Comparison of ENCODE assay signal across 8 cellular contexts in genomic region chr15:85793641-85794597, GRCh38. TPM values are rescaled to one million over a fixed set of nuclear protein-coding genes. Genes with fewer than 3 reads are reported as not detected.
DNase-seq lines count a peak whose midpoint lies in the region; ATAC-seq, FAIRE-seq and TF ChIP-seq lines count a peak whose summit lies in the region.

No MANE protein-coding gene starts in this region.

- ATAC-seq in A549, result peak; percentile 49 to 64
- peak; percentile 23 for ATAC-seq in GM19025 (IDR thresholded peaks at IDR 0.05; ENCODE audit: low read depth, unreplicated experiment)
- ATAC-seq in HG03135 (IDR thresholded peaks at IDR 0.05; ENCODE audit: unreplicated experiment), result peak; percentile 43
- peak; percentile 68 for ATAC-seq in GM12878

- H3K4me2 ChIP-seq in A549 (peak overlapping the region; percentile 98), GM12878 (ENCODE audit: control insufficient read depth, insufficient read depth) (peak overlapping the region; percentile 100)

- no peak for TF ChIP-seq RAD21 in A549 (conservative IDR thresholded peaks at IDR 0.05 in 1 of 2, IDR thresholded peaks at IDR 0.05 in 1 of 2)
- no peak for TF ChIP-seq RAD21 in GM12878 (IDR thresholded peaks at IDR 0.05; ENCODE audit: insufficient read depth, low read depth, low read length)

- peak overlapping the region; percentile 75 to 92 for H3K27ac ChIP-seq in A549
- no peak overlapping the region for H3K27ac ChIP-seq in SK-N-MC
- no peak overlapping the region for H3K27ac ChIP-seq in GM12878 (ENCODE audit: control insufficient read depth, insufficient read depth)

- WGBS in A549 (ENCODE audit: missing lambda C conversion rate), result 11% methylated on average over 39 of the region's 56 CpGs
- WGBS in GM12878 (ENCODE audit: insufficient coverage, insufficient replicate concordance, low lambda C conversion rate, missing lambda C conversion rate), result 4% methylated on average over 55 of the region's 56 CpGs

- H4K20me1 ChIP-seq in GM12878 (ENCODE audit: control insufficient read depth, insufficient read depth), result peaks cover 5% of the 10 kb centered on the region; the same call in 1 of the 2 replicates

- H3K36me3 ChIP-seq in SK-N-MC (ENCODE audit: insufficient read depth, low read length), result no peaks in the 10 kb centered on the region
- no peaks in the 10 kb centered on the region for H3K36me3 ChIP-seq in GM12878 (ENCODE audit: control insufficient read depth in 2 of 2, insufficient read depth in 2 of 2, low read length in 1 of 2)

- H3K4me3 ChIP-seq in A549 (peak overlapping the region; percentile 81), SK-N-MC (peak overlapping the region; percentile 96), GM12878 (peak overlapping the region; percentile 66)

- intact Hi-C loops in GM12878 (cut with micrococcal nuclease; ENCODE audit: unreplicated experiment), result loop anchor here (5.0 kb wide), 1 partner anchor 47 kb away; no protein-coding TSS in a partner anchor

- RAD21 ChIA-PET in GM12878 (lab: Charles Lee; ENCODE audit: unreplicated experiment), result no interaction called here

- POLR2A ChIA-PET in A549 (lab: Yijun Ruan, JAX), result interaction anchor here (1.0 to 1.2 kb wide), 2 partner anchors 8 to 46 kb away, joined by 4 read pairs; no protein-coding TSS in a partner anchor
- POLR2A ChIA-PET in GM12878 (lab: Charles Lee), result interaction anchor here (0.5 kb wide), 1 partner anchor 59 kb away, joined by 3 read pairs; no protein-coding TSS in a partner anchor

- in situ Hi-C loops in GM12878 (cut with MboI), result no loop called here

- BruUV-seq in GM12878 (replicated peaks; lab: Mats Ljungman, UMichigan), result TSS peak; percentile 61

- no peaks in the 10 kb centered on the region for H3K27me3 ChIP-seq in GM12878 (replicated peaks in 1 of 2; ENCODE audit: control insufficient read depth in 2 of 2, insufficient read depth in 2 of 2, low read length in 1 of 2)

- H3K9me3 ChIP-seq in A549, result no peaks in the 10 kb centered on the region
- no peaks in the 10 kb centered on the region for H3K9me3 ChIP-seq in SK-N-MC (ENCODE audit: low read depth, low read length)
- H3K9me3 ChIP-seq in GM12878 (replicated peaks; ENCODE audit: control insufficient read depth, insufficient read depth, low read length), result no peaks in the 10 kb centered on the region

- SMC1A ChIA-PET in GM12878 (lab: Charles Lee; ENCODE audit: uncharacterized antibody, unreplicated experiment), result no interaction called here

- FAIRE-seq in A549 (lab: Jason Lieb, UNC) (no peak), GM12878 (lab: Jason Lieb, UNC) (no peak)

- no peak for TF ChIP-seq POLR2A in A549 (IDR thresholded peaks at IDR 0.05; ENCODE audit: low read length)
- no peak for TF ChIP-seq POLR2A in GM12878 (IDR thresholded peaks at IDR 0.05; ENCODE audit: low read depth, low read length)

- H3K79me2 ChIP-seq in GM12878 (ENCODE audit: control insufficient read depth, insufficient read depth, low read length), result peaks cover 5% of the 10 kb centered on the region

- no peak for TF ChIP-seq EP300 in A549 (IDR thresholded peaks at IDR 0.05)
- no peak for TF ChIP-seq EP300 in GM12878 (IDR thresholded peaks at IDR 0.05; ENCODE audit: borderline replicate concordance in 1 of 2, control insufficient read depth in 1 of 2, low read depth in 2 of 2, low read length in 2 of 2)

- peak overlapping the region; percentile 74 for H2AFZ ChIP-seq in GM12878 (ENCODE audit: control insufficient read depth, low read depth, low read length)

- H3K9ac ChIP-seq in SK-N-MC (ENCODE audit: insufficient read length), result peak overlapping the region; percentile 86
- H3K9ac ChIP-seq in GM12878 (ENCODE audit: control insufficient read depth, insufficient read depth, low read length), result peak overlapping the region; percentile 75

- CTCF ChIA-PET in A549 (lab: Yijun Ruan, JAX) (interaction anchor here (1.0 to 1.8 kb wide), 7 partner anchors 9 to 64 kb away, joined by 3 to 7 read pairs (median 4); no protein-coding TSS in a partner anchor), GM12878 (lab: Yijun Ruan, JAX) (interaction anchor here (0.5 kb wide), 1 partner anchor 94 kb away, joined by 4 read pairs; no protein-coding TSS in a partner anchor)

- peaks cover 15% of the 10 kb centered on the region for H3K4me1 ChIP-seq in A549
- peaks cover 14% of the 10 kb centered on the region for H3K4me1 ChIP-seq in GM12878 (ENCODE audit: control insufficient read depth, insufficient read depth, low read length)

- TF ChIP-seq CTCF in A549 (IDR thresholded peaks at IDR 0.05) (no peak), GM12878 (IDR thresholded peaks at IDR 0.05 in 2 of 3, conservative IDR thresholded peaks at IDR 0.05 in 1 of 3; ENCODE audit: control insufficient read depth in 2 of 3, extremely low read depth in 1 of 3, insufficient read depth in 1 of 3, low read depth in 3 of 3, low read length in 3 of 3) (no peak)

- DNase-seq in A549 (ENCODE audit: low read depth in 1 of 2, low spot score in 1 of 2), result peak in 1 of 2 experiments; percentile 58
- no peak for DNase-seq in SK-N-MC (ENCODE audit: low read depth, low spot score)
- DNase-seq in GM12878 (ENCODE audit: low read depth, low spot score), result no peak
- peak; percentile 56 for DNase-seq in iPS-NIHi11 (ENCODE audit: low spot score)
- DNase-seq in stimulated activated CD4-positive, alpha-beta T cell treated with anti-CD3 and anti-CD28 coated beads, Interleukin-12 subunit alpha, Interleukin-12 subunit beta, amount 100 ng/mL, for 48 hours (ENCODE audit: low read depth in 2 of 3, low spot score in 1 of 3), result peak in 2 of 3 donors; percentile 24 to 29
- DNase-seq in medulla oblongata (ENCODE audit: extremely low spot score), result no peak

TF ChIP-seq in A549, 52 proteins besides CTCF, POLR2A, EP300 and RAD21:
- 0 out of 2 replicates have a peak, but pooled peaks have one; percentile 6 for TF ChIP-seq RNF2 (IDR thresholded peaks at IDR 0.05; ENCODE audit: borderline replicate concordance, low read depth)
- no peak for TF ChIP-seq JUN (IDR thresholded peaks at IDR 0.05)

TF ChIP-seq in GM12878, 131 proteins besides CTCF, POLR2A, EP300 and RAD21:
- TF ChIP-seq CREB1 (IDR thresholded peaks at IDR 0.05; ENCODE audit: low read depth), result no peak
- 0 out of 2 replicates have a peak, but pooled peaks have one; percentile 45 for TF ChIP-seq GATAD2B (conservative IDR thresholded peaks at IDR 0.05; ENCODE audit: low read depth)

RNA-seq across cellular contexts. Expression of gene KLHL25, which starts 0.8 kb away (rescaled TPM):
- polyA plus RNA-seq in A549 (2011; rRNA removed) (3.2 and 4.0 TPM in 2 replicates), A549 (2017; fragmentation: RNase III; extraction: RNeasy Plus Mini Kit Qiagen cat#74134 plus additional on column Dnase treatment) (4.6 to 6.1 TPM (median 5.6 TPM) in 3 replicates), GM12878 (2011; rRNA removed) (0.89 and 2.4 TPM in 2 replicates), GM12878 (2014; fragmentation: Illumina TruSeq; extraction: Trizol) (0.19 and 1.1 TPM in 2 replicates), GM12878 (2014; fragmentation: Nextera tagmentation; extraction: Ambion mirVana) (under 1 TPM in 1 of 2 experiments, not detected in 1; 0.04 TPM), GM12878 (2014; rRNA removed) (3.0 and 3.1 TPM in 2 replicates), GM12878 (2016; fragmentation: Nextera tagmentation; extraction: Ambion mirVana) (1 to 10 TPM; 2.0 to 2.1 TPM)
- polyA plus RNA-seq in A549 (2012; cell fraction: cytosol; rRNA removed), result 6.8 and 8.5 TPM in 2 replicates
- polyA plus RNA-seq in A549 (2012; cell fraction: nucleus; rRNA removed), result 18.2 and 22.8 TPM in 2 replicates
- 4.0 and 6.4 TPM in 2 replicates for polyA minus RNA-seq in A549 (2011; rRNA and poly(A)+ RNA removed)
- total RNA-seq in GM12878 (2013; cell fraction: nucleolus; rRNA removed), result 10.9 and 13.4 TPM in 2 replicates
- total RNA-seq in GM12878 (2014; rRNA removed) (2.1 and 2.9 TPM in 2 replicates), GM12878 (2014; rRNA removed; fragmentation: Illumina TruSeq; extraction: Trizol) (1.2 and 1.5 TPM in 2 replicates), GM12878 (2021) (2.5 and 2.7 TPM in 2 replicates)
- polyA plus RNA-seq in GM12878 (2011; ENCODE audit: low read depth), result 0.52 TPM
- 3.2 and 4.9 TPM in 2 replicates for polyA plus RNA-seq in GM12878 (2011; cell fraction: cytosol; rRNA removed)
- 7.3 and 12.1 TPM in 2 replicates for polyA plus RNA-seq in GM12878 (2011; cell fraction: nucleus; rRNA removed)
- polyA plus RNA-seq in GM12878 (2012), result 0.95 and 1.3 TPM in 2 replicates
- polyA minus RNA-seq in GM12878 (2011; rRNA and poly(A)+ RNA removed), result 2.0 and 4.1 TPM in 2 replicates
- 1.8 and 2.3 TPM in 2 replicates for polyA minus RNA-seq in GM12878 (2011; cell fraction: cytosol; rRNA and poly(A)+ RNA removed)
- polyA minus RNA-seq in GM12878 (2011; cell fraction: nucleus; rRNA and poly(A)+ RNA removed), result 2.8 and 5.5 TPM in 2 replicates

Comparison
In these comparisons a context has a peak if more than half of its experiments do, and no peak if none do; other contexts are left out.
1. DNase-seq: peak in iPS-NIHi11 (single experiment) and stimulated activated CD4-positive, alpha-beta T cell treated with anti-CD3 and anti-CD28 coated beads, Interleukin-12 subunit alpha, Interleukin-12 subunit beta, amount 100 ng/mL, for 48 hours (2 of 3); none in SK-N-MC (single experiment), GM12878 (single experiment) and medulla oblongata (single experiment).
2. H3K27ac ChIP-seq: peak in A549 (2 of 2); none in SK-N-MC (single experiment) and GM12878 (single experiment).
3. Peak in every context shown above with its lines, with median percentiles within 50 percentile points of each other: ATAC-seq and H3K4me3 ChIP-seq.